Comparison of ENCODE assay signal across 8 cellular contexts in the genomic region with DNA sequence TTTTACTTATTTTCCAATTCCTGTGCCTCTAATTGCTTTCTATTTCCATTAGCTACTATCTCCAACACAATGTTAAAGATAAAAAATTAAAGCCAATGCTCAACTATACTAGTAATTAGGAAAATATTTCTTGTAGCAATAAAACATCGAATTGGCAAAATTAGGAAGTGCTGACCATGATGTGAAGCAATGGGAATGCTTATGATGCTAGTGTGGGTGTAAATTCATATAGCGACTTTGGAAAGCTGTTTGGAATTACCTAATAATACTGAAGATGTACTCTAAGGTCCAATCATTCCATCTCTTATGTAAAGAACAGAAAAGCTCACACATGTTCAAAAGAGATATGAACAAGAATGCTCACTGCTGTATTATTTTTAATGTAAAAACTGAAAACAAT.
"Had no signal": no experiment of that assay in that cellular context is flagged by ENCODE, and none has a peak within 500 bp of the region (broad histone marks: within the 10 kb centered on the region; RNA-seq: fewer than 3 reads in every experiment).

No MANE protein-coding gene starts in this region.

- H3K4me3 Mint-ChIP-seq: GM23338, H9, IgD-negative memory B cell had no signal

- H3K27ac Mint-ChIP-seq: GM23338, H9, IgD-negative memory B cell had no signal

- H3K9ac ChIP-seq: KMS-11 had no signal

- ATAC-seq: GM23338, HepG2 had no signal

- H3K4me3 ChIP-seq: GM23338 had no signal

- H3K4me1 Mint-ChIP-seq: H9 had no signal

- H3K4me2 ChIP-seq: GM23338, KMS-11 had no signal

- H3K27me3 Mint-ChIP-seq: IgD-negative memory B cell had no signal

- DNase-seq: H9, HCEC 1CT, KBM-7 had no signal

- H3K27ac ChIP-seq: HL-60, KMS-11 had no signal

- H2AFZ ChIP-seq: GM23338 had no signal

- H3K9me3 Mint-ChIP-seq: GM23338, H9, IgD-negative memory B cell had no signal
